ENCODE assay signal across 8 cellular contexts in genomic region chr3:69250014-69250413, GRCh38.
DNase-seq lines count a peak whose midpoint lies in the region; ATAC-seq and TF ChIP-seq lines count a peak whose summit lies in the region.

No MANE protein-coding gene starts in this region.

- peak overlapping the region; percentile 53 for H3K27ac Mint-ChIP-seq in activated CD4-positive, alpha-beta memory T cell treated with anti-CD3 and anti-CD28 coated beads for 36 hours

- in situ Hi-C loops in HAP-1 (cut with MboI; ENCODE audit: low sequenced_read_pairs) (no loop called here), GM13976 (cut with MboI; ENCODE audit: low sequenced_read_pairs, unreplicated experiment) (no loop called here)

- no peaks in the 10 kb centered on the region for H3K36me3 Mint-ChIP-seq in activated CD4-positive, alpha-beta memory T cell treated with anti-CD3 and anti-CD28 coated beads for 36 hours

- ATAC-seq in GM21737 (IDR thresholded peaks at IDR 0.05; ENCODE audit: unreplicated experiment): no peak

- no peak overlapping the region for H3K27ac ChIP-seq in rectal smooth muscle tissue (ENCODE audit: low read depth, low read length)
- peak overlapping the region in 1 of 2 donors; percentile 20 for H3K27ac ChIP-seq in coronary artery

- DNase-seq in HAP-1 (ENCODE audit: low spot score in 2 of 2): peak; percentile 34 to 72
- DNase-seq in activated CD4-positive, alpha-beta memory T cell treated with anti-CD3 and anti-CD28 coated beads for 36 hours: peak; percentile 77
- DNase-seq in globus pallidus (ENCODE audit: low spot score): peak; percentile 84
- no peak for DNase-seq in epidermal melanocyte (ENCODE audit: insufficient read length, low spot score)
- no peak for DNase-seq in GM13976 (ENCODE audit: low spot score)
- no peak for DNase-seq in coronary artery (ENCODE audit: low spot score)

- H3K27me3 ChIP-seq in HAP-1 (ENCODE audit: low read depth): peaks cover 18% of the 10 kb centered on the region
- H3K27me3 ChIP-seq in rectal smooth muscle tissue (ENCODE audit: control insufficient read depth, insufficient read depth, low read length): no peaks in the 10 kb centered on the region

- H3K4me3 ChIP-seq in HAP-1: no peak overlapping the region
- peak overlapping the region; percentile 57 for H3K4me3 ChIP-seq in rectal smooth muscle tissue (ENCODE audit: low read length)
- no peak overlapping the region for H3K4me3 ChIP-seq in coronary artery

- H3K4me1 ChIP-seq in HAP-1: peaks cover 34% of the 10 kb centered on the region
- no peaks in the 10 kb centered on the region for H3K4me1 ChIP-seq in rectal smooth muscle tissue (ENCODE audit: control insufficient read depth, insufficient read depth, low read length)

- H3K9me3 Mint-ChIP-seq in activated CD4-positive, alpha-beta memory T cell treated with anti-CD3 and anti-CD28 coated beads for 36 hours: no peaks in the 10 kb centered on the region

- TF ChIP-seq CTCF in GM13976 (IDR thresholded peaks at IDR 0.05; ENCODE audit: borderline replicate concordance, control extremely low read depth, extremely low read depth, insufficient read depth, missing control alignments) (no peak), coronary artery (IDR thresholded peaks at IDR 0.05) (no peak)

- no peaks in the 10 kb centered on the region for H3K27me3 Mint-ChIP-seq in activated CD4-positive, alpha-beta memory T cell treated with anti-CD3 and anti-CD28 coated beads for 36 hours

- intact Hi-C loops in activated CD4-positive, alpha-beta memory T cell treated with anti-CD3 and anti-CD28 coated beads for 36 hours (cut with micrococcal nuclease): loop anchor here (1.0 to 5.0 kb wide), 2 partner anchors 37 to 52 kb away; no protein-coding TSS in a partner anchor

- POLR2A ChIA-PET in activated CD4-positive, alpha-beta memory T cell treated with anti-CD3 and anti-CD28 coated beads for 36 hours (lab: Charles Lee): interaction anchor here (1.4 kb wide), 1 partner anchor 37 kb away, joined by 4 read pairs; no protein-coding TSS in a partner anchor

- H3K4me1 Mint-ChIP-seq in activated CD4-positive, alpha-beta memory T cell treated with anti-CD3 and anti-CD28 coated beads for 36 hours (ENCODE audit: low read depth): peaks cover 14% of the 10 kb centered on the region

- H3K36me3 ChIP-seq in HAP-1 (replicated peaks): no peaks in the 10 kb centered on the region
- no peaks in the 10 kb centered on the region for H3K36me3 ChIP-seq in rectal smooth muscle tissue (ENCODE audit: control insufficient read depth, insufficient read depth, low read length)

- no peak overlapping the region for H3K9ac ChIP-seq in rectal smooth muscle tissue (ENCODE audit: low read length)

- CTCF ChIA-PET in activated CD4-positive, alpha-beta memory T cell treated with anti-CD3 and anti-CD28 coated beads for 36 hours (lab: Charles Lee): interaction anchor here (0.6 to 1.5 kb wide), 3 partner anchors 50 to 140 kb away, joined by 3 to 6 read pairs (median 3); no protein-coding TSS in a partner anchor

- H3K4me3 Mint-ChIP-seq in activated CD4-positive, alpha-beta memory T cell treated with anti-CD3 and anti-CD28 coated beads for 36 hours: peak overlapping the region; percentile 67

- no peaks in the 10 kb centered on the region for H3K9me3 ChIP-seq in HAP-1

Comparison
In these comparisons a context has a peak if more than half of its experiments do, and no peak if none do; other contexts are left out.
1. DNase-seq: peak in HAP-1 (2 of 2), activated CD4-positive, alpha-beta memory T cell treated with anti-CD3 and anti-CD28 coated beads for 36 hours (single experiment) and globus pallidus (single experiment); none in epidermal melanocyte (single experiment), GM13976 (single experiment) and coronary artery (single experiment).